ENCODE assay signal across 8 cellular contexts in genomic region chr10:87083576-87084290, GRCh38. TPM values are rescaled to one million over a fixed set of nuclear protein-coding genes. Genes with fewer than 3 reads are reported as not detected.
A peak's percentile ranks its signal among the peaks of the same experiment; 100 is the strongest.
DNase-seq lines count a peak whose midpoint lies in the region; ATAC-seq and TF ChIP-seq lines count a peak whose summit lies in the region.
"Not testable (repeated sequence)": the region's sequence is repeated elsewhere in the genome, so short reads cannot be mapped to it uniquely, and the experiment has no call there.

No MANE protein-coding gene starts in this region.

- not testable (repeated sequence) for H3K36me3 ChIP-seq in vagina

- peaks cover 65% of the 10 kb centered on the region for H3K36me3 Mint-ChIP-seq in activated T-cell treated with anti-CD3 and anti-CD28 coated beads, Interleukin-2, amount 50 U/mL, for 24 hours (ENCODE audit: low read depth)

- H3K9me3 Mint-ChIP-seq in activated T-cell treated with anti-CD3 and anti-CD28 coated beads, Interleukin-2, amount 50 U/mL, for 24 hours: not testable (repeated sequence)

- intact Hi-C loops in left cardiac atrium (cut with DNase I); vagina (cut with DNase I): not testable (repeated sequence)

- peak overlapping the region; percentile 73 for H3K27ac ChIP-seq in vagina

- not testable (repeated sequence) for H3K4me3 ChIP-seq in choroid plexus epithelial cell (ENCODE audit: low read depth, low read length); vagina

- ATAC-seq in GM18861 (IDR thresholded peaks at IDR 0.05; ENCODE audit: unreplicated experiment) (peak; percentile 28), HG02885 (IDR thresholded peaks at IDR 0.05; ENCODE audit: poor library complexity, unreplicated experiment) (peak; percentile 33), left cardiac atrium (peak; percentile 27 to 80), omental fat pad (ENCODE audit: low FRiP score) (peak; percentile 55)

- TF ChIP-seq CTCF in choroid plexus epithelial cell (conservative IDR thresholded peaks at IDR 0.05; ENCODE audit: low read depth, low read length); omental fat pad (IDR thresholded peaks at IDR 0.05); vagina (IDR thresholded peaks at IDR 0.05): not testable (repeated sequence)

- peak overlapping the region; percentile 60 for H3K4me3 Mint-ChIP-seq in activated T-cell treated with anti-CD3 and anti-CD28 coated beads, Interleukin-2, amount 50 U/mL, for 24 hours

- not testable (repeated sequence) for H3K27me3 ChIP-seq in vagina

- DNase-seq in NCI-H774 (lab: John Stamatoyannopoulos, UW): peak; percentile 15
- DNase-seq in activated T-cell treated with anti-CD3 and anti-CD28 coated beads, Interleukin-2, amount 50 U/mL, for 24 hours; left cardiac atrium; omental fat pad (ENCODE audit: low spot score); vagina (ENCODE audit: extremely low spot score in 2 of 2): not testable (repeated sequence)
- DNase-seq in choroid plexus epithelial cell (ENCODE audit: low read depth): peak; percentile 82

- H3K4me1 ChIP-seq in vagina: peaks cover 47% of the 10 kb centered on the region

- H3K27me3 Mint-ChIP-seq in activated T-cell treated with anti-CD3 and anti-CD28 coated beads, Interleukin-2, amount 50 U/mL, for 24 hours: not testable (repeated sequence)

- H3K4me1 Mint-ChIP-seq in activated T-cell treated with anti-CD3 and anti-CD28 coated beads, Interleukin-2, amount 50 U/mL, for 24 hours (ENCODE audit: low read depth): peaks cover 66% of the 10 kb centered on the region

- not testable (repeated sequence) for TF ChIP-seq POLR2A in vagina (IDR thresholded peaks at IDR 0.05)

- H3K27ac Mint-ChIP-seq in activated T-cell treated with anti-CD3 and anti-CD28 coated beads, Interleukin-2, amount 50 U/mL, for 24 hours: peak overlapping the region; percentile 97

- H3K9me3 ChIP-seq in vagina: not testable (repeated sequence)

RNA-seq across cellular contexts. Expression of gene GLUD1, which starts 10.9 kb away (rescaled TPM):
- total RNA-seq in left cardiac atrium (10 to 100 TPM; 81.7 to 91.4 TPM), omental fat pad (100 to 1,000 TPM; 140 to 171 (median 157) TPM), vagina (133 TPM)

RNA-seq across cellular contexts. Expression of gene SHLD2, which starts 11.3 kb away (rescaled TPM):
- 10 to 100 TPM; 17.6 to 26.2 TPM for total RNA-seq in left cardiac atrium
- total RNA-seq in omental fat pad: 10 to 100 TPM; 26.8 to 34.1 (median 30.9) TPM
- total RNA-seq in vagina: 27.5 TPM
